In the genomic region with DNA sequence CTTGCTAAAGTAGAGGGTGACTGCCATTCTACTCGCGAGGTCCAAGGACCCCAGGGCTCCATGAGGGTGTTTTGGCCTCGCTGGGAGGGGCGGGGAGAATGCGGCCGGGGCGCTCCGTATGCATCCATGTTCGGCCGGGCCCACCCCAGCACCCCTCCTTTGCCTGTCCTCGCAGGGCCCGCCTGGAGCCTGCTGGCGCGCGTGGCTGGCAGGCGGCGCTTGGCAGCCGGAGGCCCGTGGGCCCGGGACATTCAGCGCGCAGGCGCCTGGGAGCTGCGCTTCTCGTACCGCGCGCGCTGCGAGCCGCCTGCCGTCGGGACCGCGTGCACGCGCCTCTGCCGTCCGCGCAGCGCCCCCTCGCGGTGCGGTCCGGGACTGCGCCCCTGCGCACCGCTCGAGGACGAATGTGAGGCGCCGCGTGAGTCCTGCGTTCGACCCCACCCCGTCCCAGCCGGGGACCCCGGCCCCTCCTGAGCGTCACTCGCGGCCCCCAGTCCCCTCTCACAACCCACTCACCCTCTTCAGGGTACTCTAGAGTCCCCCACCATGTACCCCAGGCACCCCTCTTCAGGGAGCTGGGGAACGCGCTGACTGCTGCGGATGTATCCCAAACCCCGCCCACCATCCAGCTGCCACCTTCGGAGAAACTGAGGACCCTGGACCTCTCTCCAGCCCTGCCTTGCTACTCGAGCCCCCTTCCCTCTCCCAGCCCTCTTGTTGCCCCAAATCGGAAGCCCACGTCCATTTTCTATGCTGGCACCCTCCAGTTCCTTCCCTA, we compare ENCODE assay signal across 8 cellular contexts. TPM values are rescaled to one million over a fixed set of nuclear protein-coding genes. Genes with fewer than 3 reads are reported as not detected.
DNase-seq lines count a peak whose midpoint lies in the region; ATAC-seq and TF ChIP-seq lines count a peak whose summit lies in the region.

No MANE protein-coding gene starts in this region.

- H3K4me3 ChIP-seq in PC-3 (ENCODE audit: low read length), result no peak overlapping the region
- H3K4me3 ChIP-seq in prostate gland, result no peak overlapping the region

- no peaks in the 10 kb centered on the region for H3K27me3 ChIP-seq in PC-3 (ENCODE audit: low read length)
- peaks cover 6% of the 10 kb centered on the region for H3K27me3 ChIP-seq in prostate gland (replicated peaks; ENCODE audit: insufficient read depth)

- CTCF ChIA-PET in PC-3 (lab: Charles Lee), result interaction anchor here (0.5 kb wide), 1 partner anchor 26 kb away, joined by 4 read pairs; no protein-coding TSS in a partner anchor

- no peaks in the 10 kb centered on the region for H3F3A ChIP-seq in PC-3 (ENCODE audit: low read length, unreplicated experiment)

- no peak for TF ChIP-seq POLR2A in prostate gland (IDR thresholded peaks at IDR 0.05)

- BruUV-seq in PC-3 (replicated peaks; lab: Mats Ljungman, UMichigan), result no TSS peak

- peaks cover 11% of the 10 kb centered on the region for H3K4me1 ChIP-seq in PC-3 (ENCODE audit: insufficient read depth, low read length)
- H3K4me1 ChIP-seq in prostate gland (replicated peaks), result no peaks in the 10 kb centered on the region

- ATAC-seq in PC-3 (no peak), HG03045 (IDR thresholded peaks at IDR 0.05; ENCODE audit: unreplicated experiment) (no peak)

- H3K36me3 ChIP-seq in PC-3 (ENCODE audit: low read depth, low read length) (no peaks in the 10 kb centered on the region), prostate gland (no peaks in the 10 kb centered on the region)

- POLR2A ChIA-PET in PC-3 (lab: Charles Lee; ENCODE audit: unreplicated experiment), result no interaction called here

- H3K9me3 ChIP-seq in PC-3 (ENCODE audit: low read length), result no peaks in the 10 kb centered on the region
- H3K9me3 ChIP-seq in prostate gland, result no peaks in the 10 kb centered on the region

- TF ChIP-seq CTCF in GM13977 (IDR thresholded peaks at IDR 0.05; ENCODE audit: extremely low read depth, insufficient read depth, missing control alignments) (peak; percentile 95), PC-3 (conservative IDR thresholded peaks at IDR 0.05; ENCODE audit: low read depth, low read length) (peak; percentile 50), prostate gland (IDR thresholded peaks at IDR 0.05) (peak; percentile 34 to 82 (median 69))

- H3K4me2 ChIP-seq in PC-3 (ENCODE audit: low read length), result no peak overlapping the region

- H3K27ac ChIP-seq in PC-3 (ENCODE audit: low read length) (no peak overlapping the region), prostate gland (no peak overlapping the region)

- 19% methylated on average over 40 of the region's 69 CpGs for WGBS in prostate gland

- no peaks in the 10 kb centered on the region for H4K20me1 ChIP-seq in PC-3 (ENCODE audit: low read length)

- H3K79me2 ChIP-seq in PC-3 (ENCODE audit: low read length), result 0 out of 2 replicates have a peak, but pooled peaks cover 4% of the 10 kb centered on the region

- H3K9me2 ChIP-seq in PC-3 (replicated peaks; ENCODE audit: low read length), result no peaks in the 10 kb centered on the region

- DNase-seq in GM13977 (ENCODE audit: low spot score) (peak; percentile 91), PC-3 (no peak), fibroblast of peridontal ligament (ENCODE audit: extremely low read depth) (peak; percentile 41), prostate gland (ENCODE audit: low spot score) (no peak), ACHN (no peak), SK-N-DZ (ENCODE audit: low spot score) (no peak)
- peak; percentile 84 to 89 for DNase-seq in activated T-cell treated with anti-CD3 and anti-CD28 coated beads, Interleukin-2, amount 50 U/mL, for 48 hours

- intact Hi-C loops in PC-3 (cut with micrococcal nuclease), result no loop called here
- intact Hi-C loops in prostate gland (cut with DNase I), result no loop called here

- H2AFZ ChIP-seq in PC-3 (ENCODE audit: low read length), result no peak overlapping the region

- in situ Hi-C loops in GM13977 (cut with MboI; ENCODE audit: low pct_unique_long_range_greater_than_20kb, low sequenced_read_pairs, unreplicated experiment), result no loop called here
- in situ Hi-C loops in ACHN (cut with HindIII; ENCODE audit: low pct_ligation_motif_present, low pct_unique_long_range_greater_than_20kb, low sequenced_read_pairs), result no loop called here

- H3K9ac ChIP-seq in PC-3 (ENCODE audit: low read length), result no peak overlapping the region

RNA-seq across cellular contexts. Expression of a gene that starts 4.1 kb away (rescaled TPM):
- total RNA-seq in PC-3 (2014; rRNA removed) (7.2 and 8.7 TPM in 2 replicates), prostate gland (1 to 10 TPM in 1 of 2 donors, not detected in 1; 6.3 TPM)
- 177 and 226 TPM in 2 replicates for polyA plus RNA-seq in SK-N-DZ (2014; cell fraction: cytosol; rRNA removed)
- polyA plus RNA-seq in SK-N-DZ (2014; cell fraction: nucleus; rRNA removed), result 118 and 126 TPM in 2 replicates

RNA-seq across cellular contexts. Expression of a gene that starts 12.1 kb away (rescaled TPM):
- total RNA-seq in PC-3 (2014; rRNA removed) (not detected in 2 replicates), prostate gland (not detected)
- 3.0 and 5.4 TPM in 2 replicates for polyA plus RNA-seq in SK-N-DZ (2014; cell fraction: cytosol; rRNA removed)
- 5.0 and 9.1 TPM in 2 replicates for polyA plus RNA-seq in SK-N-DZ (2014; cell fraction: nucleus; rRNA removed)

RNA-seq across cellular contexts. Expression of a gene that starts 22.2 kb away (rescaled TPM):
- 97.2 and 123 TPM in 2 replicates for total RNA-seq in PC-3 (2014; rRNA removed)
- total RNA-seq in prostate gland, result 10 to 100 TPM; 54.1 to 75.5 TPM
- 136 and 143 TPM in 2 replicates for polyA plus RNA-seq in SK-N-DZ (2014; cell fraction: cytosol; rRNA removed)
- polyA plus RNA-seq in SK-N-DZ (2014; cell fraction: nucleus; rRNA removed), result 213 and 236 TPM in 2 replicates

RNA-seq across cellular contexts. Expression of a gene that starts 29.8 kb away (rescaled TPM):
- total RNA-seq in PC-3 (2014; rRNA removed) (2.1 and 3.5 TPM in 2 replicates), prostate gland (1 to 10 TPM; 2.6 to 4.5 TPM)
- polyA plus RNA-seq in SK-N-DZ (2014; cell fraction: cytosol; rRNA removed), result 11.5 and 14.2 TPM in 2 replicates
- 11.4 and 15.3 TPM in 2 replicates for polyA plus RNA-seq in SK-N-DZ (2014; cell fraction: nucleus; rRNA removed)

RNA-seq across cellular contexts. Expression of a gene that starts 37.1 kb away (rescaled TPM):
- total RNA-seq in PC-3 (2014; rRNA removed), result 11.3 and 22.9 TPM in 2 replicates
- total RNA-seq in prostate gland, result 10 to 100 TPM; 21.1 to 25.3 TPM
- polyA plus RNA-seq in SK-N-DZ (2014; cell fraction: cytosol; rRNA removed), result 11.7 and 13.7 TPM in 2 replicates
- 8.7 and 10.9 TPM in 2 replicates for polyA plus RNA-seq in SK-N-DZ (2014; cell fraction: nucleus; rRNA removed)

Comparison
In these comparisons a context has a peak if more than half of its experiments do, and no peak if none do; other contexts are left out.
1. DNase-seq: peak in GM13977 (single experiment), activated T-cell treated with anti-CD3 and anti-CD28 coated beads, Interleukin-2, amount 50 U/mL, for 48 hours (2 of 2) and fibroblast of peridontal ligament (single experiment); none in PC-3 (single experiment), prostate gland (single experiment), ACHN (single experiment) and SK-N-DZ (single experiment).
2. Peak in every context shown above with its lines, with median percentiles within 50 percentile points of each other: CTCF ChIP-seq.